ENCODE assay signal across 1 cellular context in genomic region chr1:155640367-155640766, GRCh38.
TF ChIP-seq lines count a peak whose summit lies in the region.

No MANE protein-coding gene starts in this region.

TF ChIP-seq in HepG2, 621 proteins besides CTCF, POLR2A, EP300 and RAD21:
- no peak for TF ChIP-seq ZSCAN25 (CRISPR knock-in tag; IDR thresholded peaks at IDR 0.05)
- no peak for TF ChIP-seq ZNF850 (CRISPR knock-in tag; conservative IDR thresholded peaks at IDR 0.05)
- no peak for TF ChIP-seq ZNF496 (CRISPR knock-in tag; IDR thresholded peaks at IDR 0.05; ENCODE audit: insufficient replicate concordance)
- no peak for TF ChIP-seq ZNF513 (CRISPR knock-in tag; conservative IDR thresholded peaks at IDR 0.05)
- TF ChIP-seq KLF6 (CRISPR knock-in tag; IDR thresholded peaks at IDR 0.05): no peak
- TF ChIP-seq KLF13 (CRISPR knock-in tag; IDR thresholded peaks at IDR 0.05): no peak
- no peak for TF ChIP-seq ZNF780A (CRISPR knock-in tag; IDR thresholded peaks at IDR 0.05)
- TF ChIP-seq ZNF746 (CRISPR knock-in tag; IDR thresholded peaks at IDR 0.05): no peak
- no peak for TF ChIP-seq ZBTB2 (CRISPR knock-in tag; IDR thresholded peaks at IDR 0.05; ENCODE audit: low read depth)
- TF ChIP-seq PAX8 (CRISPR knock-in tag; IDR thresholded peaks at IDR 0.05; ENCODE audit: borderline replicate concordance): no peak
- no peak for TF ChIP-seq ZNF841 (CRISPR knock-in tag; IDR thresholded peaks at IDR 0.05; ENCODE audit: borderline replicate concordance)
TF ChIP-seq in HepG2: peak in this region for 0.
